32 cellular contexts compared by ENCODE assay signal in genomic region chr10:96538683-96539082, GRCh38.
"Had no signal": no experiment of that assay in that cellular context is flagged by ENCODE, and none has a peak within 500 bp of the region (broad histone marks: within the 10 kb centered on the region; RNA-seq: fewer than 3 reads in every experiment).

No MANE protein-coding gene starts in this region.

- DNase-seq: activated CD4-positive, alpha-beta memory T cell treated with anti-CD3 and anti-CD28 coated beads, Interleukin-2, amount 10 ng/mL, durations not matched to agents 7 days and 5 days; activated CD4-positive, alpha-beta T cell treated with anti-CD3 and anti-CD28 coated beads for 1 hour; activated CD4-positive, alpha-beta T cell treated with anti-CD3 and anti-CD28 coated beads for 36 hours; activated CD4-positive, alpha-beta T cell treated with anti-CD3 and anti-CD28 coated beads for 48 hours; activated CD4-positive, alpha-beta T cell treated with anti-CD3 and anti-CD28 coated beads, Interleukin-2, amount 10 ng/mL, durations not matched to agents 7 days and 5 days; activated CD4-positive, alpha-beta T cell treated with anti-CD3 and anti-CD28 coated beads, Interleukin-2, amount 50 U/mL, for 48 hours; activated CD4-positive, CD25-positive, alpha-beta regulatory T cell; activated CD8-positive, alpha-beta memory T cell treated with anti-CD3 and anti-CD28 coated beads for 24 hours; activated CD8-positive, alpha-beta memory T cell treated with anti-CD3 and anti-CD28 coated beads, Interleukin-2, amount 10 ng/mL, durations not matched to agents 7 days and 5 days; activated CD8-positive, alpha-beta memory T cell treated with anti-CD3 and anti-CD28 coated beads, Interleukin-2, amount 50 U/mL, for 48 hours; activated CD8-positive, alpha-beta T cell treated with anti-CD3 and anti-CD28 coated beads, Interleukin-2, amount 10 ng/mL, durations not matched to agents 7 days and 5 days; activated effector memory CD4-positive, alpha-beta T cell treated with Interleukin-2 at 50 U/mL for 16 hours; activated gamma-delta T cell; activated naive CD4-positive, alpha-beta T cell; activated naive CD4-positive, alpha-beta T cell treated with anti-CD3 and anti-CD28 coated beads for 36 hours; activated naive CD4-positive, alpha-beta T cell treated with anti-CD3 and anti-CD28 coated beads, Interleukin-2, amount 50 U/mL, for 16 hours; activated naive CD8-positive, alpha-beta T cell treated with anti-CD3 and anti-CD28 coated beads for 36 hours; activated T-cell treated with anti-CD3 and anti-CD28 coated beads, Interleukin-2, amount 50 U/mL, for 24 hours; activated T-cell treated with anti-CD3 and anti-CD28 coated beads, Interleukin-2, amount 50 U/mL, for 48 hours; adrenal gland; amniotic stem cell; aorta; body of pancreas; brain microvascular endothelial cell; central memory CD4-positive, alpha-beta T cell; T-helper 1 cell; T-helper 2 cell; T-helper 9 cell; WERI-Rb-1 had no signal

- H3K4me3 ChIP-seq: adrenal gland, body of pancreas, breast epithelium had no signal

- H3K9me3 ChIP-seq: adrenal gland, body of pancreas, breast epithelium had no signal

- FAIRE-seq: astrocyte, TTC549 had no signal

- H3K4me1 ChIP-seq: adrenal gland, breast epithelium had no signal

- H3K27ac ChIP-seq: adrenal gland, body of pancreas, brain microvascular endothelial cell, breast epithelium, WERI-Rb-1 had no signal
